In the genomic region with DNA sequence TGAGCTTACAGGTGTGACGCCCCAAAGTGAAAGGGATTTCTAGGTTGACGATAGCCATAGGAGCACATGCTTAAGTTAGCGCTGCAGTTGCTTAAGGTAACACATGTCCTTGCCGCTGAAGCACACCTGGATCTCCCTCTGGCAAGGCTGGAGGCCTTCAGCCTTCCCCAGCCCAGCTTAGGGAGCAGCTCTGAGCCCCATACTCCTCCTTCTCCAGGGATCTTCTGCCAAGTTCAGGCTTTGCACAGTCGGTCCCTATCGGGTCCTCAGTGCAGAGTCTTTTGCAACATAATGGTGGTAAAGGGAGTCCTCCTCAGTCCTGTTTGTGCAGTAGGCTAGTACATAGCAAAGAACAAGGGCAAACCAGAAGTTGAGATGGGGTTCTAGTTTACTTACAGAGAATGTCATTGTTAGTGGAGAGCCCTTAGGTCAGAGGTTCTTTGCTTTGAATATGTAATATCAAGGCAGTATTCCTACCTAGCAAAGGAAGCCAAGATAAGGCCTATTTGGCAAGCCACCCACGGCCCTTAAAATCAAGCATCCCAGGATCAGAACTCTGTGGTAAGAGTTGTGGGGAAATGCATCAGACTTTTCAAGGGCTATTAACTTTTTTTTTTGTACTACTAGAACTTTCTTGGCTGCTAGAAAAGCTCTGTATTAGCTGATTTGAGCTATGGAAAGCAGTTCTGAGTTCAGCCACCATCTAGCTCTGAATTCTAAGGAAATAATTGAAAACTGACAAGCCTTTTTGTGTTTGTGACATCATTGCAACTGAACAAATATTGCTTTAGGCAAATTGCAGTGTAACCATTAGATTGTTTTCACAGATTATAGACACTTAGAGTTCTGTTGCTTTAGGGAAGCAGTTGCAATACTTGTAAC, we compare ENCODE assay signal across 1 cellular context.
TF ChIP-seq lines count a peak whose summit lies in the region.

No MANE protein-coding gene starts in this region.

TF ChIP-seq in IMR-90, 13 proteins besides CTCF, POLR2A, EP300 and RAD21:
- TF ChIP-seq NFE2L2 (IDR thresholded peaks at IDR 0.05; ENCODE audit: low read depth, low read length) (no peak), RCOR1 (IDR thresholded peaks at IDR 0.05; ENCODE audit: insufficient replicate concordance, low read length) (no peak), SMC3 (IDR thresholded peaks at IDR 0.05; ENCODE audit: low read depth, low read length) (no peak), MXI1 (IDR thresholded peaks at IDR 0.05; ENCODE audit: borderline replicate concordance, low read depth, low read length) (no peak), CHD1 (IDR thresholded peaks at IDR 0.05; ENCODE audit: low read depth, low read length) (no peak), FOS (IDR thresholded peaks at IDR 0.05; ENCODE audit: low read depth, low read length) (no peak), MAFK (IDR thresholded peaks at IDR 0.05; ENCODE audit: low read depth, low read length) (no peak), MAZ (IDR thresholded peaks at IDR 0.05; ENCODE audit: borderline replicate concordance, low read depth, low read length) (no peak)
- TF ChIP-seq, protein P1, sequence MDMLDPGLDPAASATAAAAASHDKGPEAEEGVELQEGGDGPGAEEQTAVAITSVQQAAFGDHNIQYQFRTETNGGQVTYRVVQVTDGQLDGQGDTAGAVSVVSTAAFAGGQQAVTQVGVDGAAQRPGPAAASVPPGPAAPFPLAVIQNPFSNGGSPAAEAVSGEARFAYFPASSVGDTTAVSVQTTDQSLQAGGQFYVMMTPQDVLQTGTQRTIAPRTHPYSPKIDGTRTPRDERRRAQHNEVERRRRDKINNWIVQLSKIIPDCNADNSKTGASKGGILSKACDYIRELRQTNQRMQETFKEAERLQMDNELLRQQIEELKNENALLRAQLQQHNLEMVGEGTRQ (IDR thresholded peaks at IDR 0.05; ENCODE audit: low read depth, low read length), result no peak
- TF ChIP-seq, protein P2, sequence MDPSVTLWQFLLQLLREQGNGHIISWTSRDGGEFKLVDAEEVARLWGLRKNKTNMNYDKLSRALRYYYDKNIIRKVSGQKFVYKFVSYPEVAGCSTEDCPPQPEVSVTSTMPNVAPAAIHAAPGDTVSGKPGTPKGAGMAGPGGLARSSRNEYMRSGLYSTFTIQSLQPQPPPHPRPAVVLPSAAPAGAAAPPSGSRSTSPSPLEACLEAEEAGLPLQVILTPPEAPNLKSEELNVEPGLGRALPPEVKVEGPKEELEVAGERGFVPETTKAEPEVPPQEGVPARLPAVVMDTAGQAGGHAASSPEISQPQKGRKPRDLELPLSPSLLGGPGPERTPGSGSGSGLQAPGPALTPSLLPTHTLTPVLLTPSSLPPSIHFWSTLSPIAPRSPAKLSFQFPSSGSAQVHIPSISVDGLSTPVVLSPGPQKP (IDR thresholded peaks at IDR 0.05; ENCODE audit: borderline replicate concordance, low read depth, low read length), result no peak
